9 cellular contexts compared by ENCODE assay signal in genomic region chr2:6526093-6526824, GRCh38.
DNase-seq lines count a peak whose midpoint lies in the region; ATAC-seq and TF ChIP-seq lines count a peak whose summit lies in the region.
"Had no signal": no experiment of that assay in that cellular context is flagged by ENCODE, and none has a peak within 500 bp of the region (broad histone marks: within the 10 kb centered on the region; RNA-seq: fewer than 3 reads in every experiment).

No MANE protein-coding gene starts in this region.

- no peaks in the 10 kb centered on the region for H3F3A ChIP-seq in SK-N-SH (replicated peaks; ENCODE audit: insufficient read depth)

- no peaks in the 10 kb centered on the region for H3K27me3 Mint-ChIP-seq in nephron (ENCODE audit: low read depth)
- H3K27me3 Mint-ChIP-seq in activated CD4-positive, alpha-beta T cell treated with anti-CD3 and anti-CD28 coated beads for 36 hours, result peaks cover 2% of the 10 kb centered on the region

- H3K4me1 ChIP-seq in SK-N-SH (ENCODE audit: control insufficient read depth in 1 of 2, insufficient read depth in 2 of 2, low read depth in 1 of 2, low read length in 1 of 2), result peaks cover 0 to 27% of the 10 kb centered on the region in 2 experiments; a peak in 2 of 4 replicates

- TF ChIP-seq EP300 in SK-N-SH (IDR thresholded peaks at IDR 0.05; ENCODE audit: borderline replicate concordance in 1 of 2, low read depth in 1 of 2, low read length in 1 of 2), result peak in 1 of 2 experiments; percentile 96; a peak in 2 of 4 replicates

- H3K36me3 ChIP-seq in SK-N-SH (replicated peaks in 1 of 2; ENCODE audit: control insufficient read depth in 1 of 2, insufficient read depth in 2 of 2, low read length in 1 of 2), result no peaks in the 10 kb centered on the region

- TF ChIP-seq CTCF in GM12865 (IDR thresholded peaks at IDR 0.05; ENCODE audit: insufficient read depth, low read depth, low read length, missing control alignments), result peak; percentile 41
- TF ChIP-seq CTCF in SK-N-SH (IDR thresholded peaks at IDR 0.05), result peak; percentile 42
- TF ChIP-seq CTCF in nephron (IDR thresholded peaks at IDR 0.05; ENCODE audit: unreplicated experiment in 3 of 3), result peak; percentile 48 to 67 (median 52)

- CTCF ChIA-PET in SK-N-SH (lab: Yijun Ruan, JAX), result interaction anchor here (0.7 to 3.1 kb wide), 26 partner anchors 8 to 1161 kb away, joined by 3 to 8 read pairs (median 3); partner anchors contain the start of gene SOX11
- CTCF ChIA-PET in activated CD4-positive, alpha-beta T cell treated with anti-CD3 and anti-CD28 coated beads for 36 hours (lab: Charles Lee), result no interaction called here

- no peaks in the 10 kb centered on the region for H3K9me3 ChIP-seq in SK-N-SH

- WGBS in SK-N-SH (ENCODE audit: low lambda C conversion rate), result 38% methylated on average over 6 of the region's 6 CpGs

- H3K9me3 Mint-ChIP-seq in nephron, result no peaks in the 10 kb centered on the region
- H3K9me3 Mint-ChIP-seq in activated CD4-positive, alpha-beta T cell treated with anti-CD3 and anti-CD28 coated beads for 36 hours (ENCODE audit: low read depth), result no peaks in the 10 kb centered on the region
- no peaks in the 10 kb centered on the region for H3K9me3 Mint-ChIP-seq in activated naive CD4-positive, alpha-beta T cell treated with anti-CD3 and anti-CD28 coated beads, Interleukin-2, amount 50 U/mL, for 72 hours

- no peak for ATAC-seq in HG02763 (IDR thresholded peaks at IDR 0.05; ENCODE audit: unreplicated experiment)
- no peak for ATAC-seq in activated CD4-positive, alpha-beta T cell treated with anti-CD3 and anti-CD28 coated beads for 36 hours
- ATAC-seq in activated naive CD4-positive, alpha-beta T cell treated with anti-CD3 and anti-CD28 coated beads, Interleukin-2, amount 50 U/mL, for 72 hours, result no peak

- no peaks in the 10 kb centered on the region for H3K27me3 ChIP-seq in SK-N-SH (ENCODE audit: insufficient read depth)

- peak; percentile 89 for TF ChIP-seq RAD21 in SK-N-SH (IDR thresholded peaks at IDR 0.05; ENCODE audit: low read length)

- DNase-seq in GM12865 (ENCODE audit: low read depth), result peak; percentile 49
- peak; percentile 15 for DNase-seq in NCI-H1417 treated with DMSO at 0.1 percent for 48 hours (lab: John Stamatoyannopoulos, UW)
- DNase-seq in SK-N-SH, result peak; percentile 57
- no peak for DNase-seq in activated CD4-positive, alpha-beta T cell treated with anti-CD3 and anti-CD28 coated beads for 36 hours
- no peak for DNase-seq in activated naive CD4-positive, alpha-beta T cell treated with anti-CD3 and anti-CD28 coated beads, Interleukin-2, amount 50 U/mL, for 72 hours (ENCODE audit: low spot score in 2 of 2)
- no peak for DNase-seq in stimulated activated CD4-positive, alpha-beta T cell treated with anti-CD3 and anti-CD28 coated beads, Interleukin-2, amount 100 ng/mL, for 48 hours
- DNase-seq: stimulated activated CD4-positive, alpha-beta T cell treated with anti-CD3 and anti-CD28 coated beads, Interleukin-4, amount 100 ng/mL, for 24 hours had no signal

- H3K4me2 ChIP-seq in SK-N-SH, result no peak overlapping the region

- no peak overlapping the region for H3K4me3 ChIP-seq in GM12865 (ENCODE audit: low read depth, low read length)
- H3K4me3 ChIP-seq in SK-N-SH (ENCODE audit: low read depth in 2 of 2, low read length in 1 of 2), result no peak overlapping the region; a peak in 1 of 4 replicates

- H3K9me2 ChIP-seq in SK-N-SH, result no peaks in the 10 kb centered on the region

- no peaks in the 10 kb centered on the region for H3K36me3 Mint-ChIP-seq in nephron (ENCODE audit: low read depth)
- H3K36me3 Mint-ChIP-seq in activated CD4-positive, alpha-beta T cell treated with anti-CD3 and anti-CD28 coated beads for 36 hours (ENCODE audit: low read depth), result no peaks in the 10 kb centered on the region
- H3K36me3 Mint-ChIP-seq in activated naive CD4-positive, alpha-beta T cell treated with anti-CD3 and anti-CD28 coated beads, Interleukin-2, amount 50 U/mL, for 72 hours, result no peaks in the 10 kb centered on the region

- no peaks in the 10 kb centered on the region for H3K79me2 ChIP-seq in SK-N-SH (ENCODE audit: insufficient read depth)

- no peak overlapping the region for H2AFZ ChIP-seq in SK-N-SH (ENCODE audit: low read depth)

- H3K27ac Mint-ChIP-seq in nephron, result peak overlapping the region in 2 of 3 experiments; percentile 29 to 60
- H3K27ac Mint-ChIP-seq in activated CD4-positive, alpha-beta T cell treated with anti-CD3 and anti-CD28 coated beads for 36 hours, result no peak overlapping the region
- H3K27ac Mint-ChIP-seq in activated naive CD4-positive, alpha-beta T cell treated with anti-CD3 and anti-CD28 coated beads, Interleukin-2, amount 50 U/mL, for 72 hours, result no peak overlapping the region

- POLR2A ChIA-PET in SK-N-SH (lab: Yijun Ruan, JAX), result no interaction called here
- POLR2A ChIA-PET in activated CD4-positive, alpha-beta T cell treated with anti-CD3 and anti-CD28 coated beads for 36 hours (lab: Charles Lee), result no interaction called here

- peak overlapping the region in 1 of 3 experiments; percentile 30 for H3K4me3 Mint-ChIP-seq in nephron
- H3K4me3 Mint-ChIP-seq in activated CD4-positive, alpha-beta T cell treated with anti-CD3 and anti-CD28 coated beads for 36 hours, result no peak overlapping the region

- intact Hi-C loops in activated CD4-positive, alpha-beta T cell treated with anti-CD3 and anti-CD28 coated beads for 36 hours (cut with DNase I, micrococcal nuclease), result no loop called here

- peak overlapping the region; percentile 13 to 90; a peak in 3 of 4 replicates for H3K27ac ChIP-seq in SK-N-SH (ENCODE audit: low read depth in 2 of 2, low read length in 1 of 2)

- peaks cover 30% of the 10 kb centered on the region for H3K4me1 Mint-ChIP-seq in nephron
- no peaks in the 10 kb centered on the region for H3K4me1 Mint-ChIP-seq in activated CD4-positive, alpha-beta T cell treated with anti-CD3 and anti-CD28 coated beads for 36 hours

- no peak overlapping the region for H3K9ac ChIP-seq in SK-N-SH

- H4K20me1 ChIP-seq in SK-N-SH (ENCODE audit: insufficient read depth), result no peaks in the 10 kb centered on the region

TF ChIP-seq in SK-N-SH, 30 proteins besides CTCF, POLR2A, EP300 and RAD21:
- peak; percentile 45; the same call in 1 of the 2 replicates for TF ChIP-seq RFX5 (IDR thresholded peaks at IDR 0.05; ENCODE audit: low read length)
- TF ChIP-seq NRF1 (IDR thresholded peaks at IDR 0.05; ENCODE audit: low read depth, low read length), result no peak
- peak; percentile 67 for TF ChIP-seq SMC3 (IDR thresholded peaks at IDR 0.05; ENCODE audit: low read depth, low read length)
- no peak for TF ChIP-seq REST (IDR thresholded peaks at IDR 0.05; ENCODE audit: low read depth, low read length)
- peak; percentile 38 for TF ChIP-seq CHD2 (IDR thresholded peaks at IDR 0.05; ENCODE audit: low read length, partially characterized antibody)
- TF ChIP-seq TCF12 (IDR thresholded peaks at IDR 0.05), result peak; percentile 15; the same call in 1 of the 2 replicates
- peak; percentile 56 for TF ChIP-seq RCOR1 (IDR thresholded peaks at IDR 0.05; ENCODE audit: low read length)
- no peak for TF ChIP-seq JUND (IDR thresholded peaks at IDR 0.05)
- TF ChIP-seq GATA2 (CRISPR knock-in tag; IDR thresholded peaks at IDR 0.05), result peak; percentile 81

Comparison
In these comparisons a context has a peak if more than half of its experiments do, and no peak if none do; other contexts are left out.
1. DNase-seq: peak in GM12865 (single experiment), NCI-H1417 treated with DMSO at 0.1 percent for 48 hours (single experiment) and SK-N-SH (single experiment); none in activated CD4-positive, alpha-beta T cell treated with anti-CD3 and anti-CD28 coated beads for 36 hours (single experiment), activated naive CD4-positive, alpha-beta T cell treated with anti-CD3 and anti-CD28 coated beads, Interleukin-2, amount 50 U/mL, for 72 hours (0 of 2) and stimulated activated CD4-positive, alpha-beta T cell treated with anti-CD3 and anti-CD28 coated beads, Interleukin-2, amount 100 ng/mL, for 48 hours (0 of 2).
2. H3K27ac Mint-ChIP-seq: peak in nephron (2 of 3); none in activated CD4-positive, alpha-beta T cell treated with anti-CD3 and anti-CD28 coated beads for 36 hours (single experiment) and activated naive CD4-positive, alpha-beta T cell treated with anti-CD3 and anti-CD28 coated beads, Interleukin-2, amount 50 U/mL, for 72 hours (0 of 2).
3. Peak in every context shown above with its lines, with median percentiles within 50 percentile points of each other: CTCF ChIP-seq.